ENCODE assay signal across 13 cellular contexts in the genomic region with DNA sequence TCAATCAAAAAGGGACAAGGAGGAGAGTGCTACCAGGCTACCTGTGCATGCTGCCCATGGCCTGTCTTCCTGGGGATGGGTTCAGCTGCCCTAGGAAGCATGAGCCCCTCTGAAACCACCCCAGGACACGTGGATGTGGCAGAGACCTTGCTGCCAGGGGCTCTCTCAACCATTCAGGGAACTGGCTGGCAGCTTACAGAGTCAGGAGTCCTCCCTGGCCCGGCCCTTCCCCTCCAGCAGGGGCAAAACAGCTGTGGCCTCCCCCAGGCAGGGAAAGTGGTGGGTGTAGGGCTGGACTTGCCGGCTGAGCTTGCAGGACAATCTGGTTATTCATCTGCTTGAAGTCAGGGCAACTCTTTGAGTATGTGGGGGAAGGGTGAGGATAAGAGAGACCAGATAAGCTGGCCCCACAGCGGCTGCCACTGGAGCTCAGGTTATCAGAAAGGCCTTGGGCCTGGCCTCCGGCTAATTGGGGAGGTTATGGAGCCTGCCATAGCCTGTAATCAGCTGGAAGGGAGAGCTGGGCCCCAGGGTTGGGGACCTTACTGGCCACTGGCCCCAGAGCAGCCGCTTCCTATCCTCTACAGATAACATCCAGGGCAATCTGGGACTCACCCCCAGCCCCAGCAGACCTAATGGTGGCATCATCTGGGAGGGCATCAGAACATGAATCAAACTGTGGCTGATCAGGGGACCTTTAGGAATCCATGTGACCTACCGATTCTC. TPM values are rescaled to one million over a fixed set of nuclear protein-coding genes. Genes with fewer than 3 reads are reported as not detected.
DNase-seq lines count a peak whose midpoint lies in the region; ATAC-seq and TF ChIP-seq lines count a peak whose summit lies in the region.
"Had no signal": no experiment of that assay in that cellular context is flagged by ENCODE, and none has a peak within 500 bp of the region (broad histone marks: within the 10 kb centered on the region; RNA-seq: fewer than 3 reads in every experiment).

No MANE protein-coding gene starts in this region.

- H3K23ac ChIP-seq in neuronal stem cell (ENCODE audit: low read depth, low read length, poor library complexity) = no peak overlapping the region

- no peak for TF ChIP-seq CTCF in Caco-2 (IDR thresholded peaks at IDR 0.05; ENCODE audit: insufficient read depth in 1 of 2, low read depth in 1 of 2, low read length in 1 of 2, severe bottlenecking in 1 of 2, unreplicated experiment in 1 of 2)

- H2AK5ac ChIP-seq in neuronal stem cell (ENCODE audit: low read depth, low read length) = no peak overlapping the region

- H3K27ac Mint-ChIP-seq in Caco-2 (ENCODE audit: unreplicated experiment) = no peak overlapping the region
- H3K27ac Mint-ChIP-seq: CD4-positive, CD25-positive, alpha-beta regulatory T cell had no signal

- H3K27me3 ChIP-seq in Caco-2 (replicated peaks; ENCODE audit: control insufficient read depth, insufficient read depth, low read length) (no peaks in the 10 kb centered on the region), neuronal stem cell (ENCODE audit: control insufficient read depth in 3 of 3, insufficient read depth in 3 of 3, low read depth in 1 of 3, low read length in 3 of 3) (peaks cover 39 to 74% (median 56%) of the 10 kb centered on the region in 3 experiments)

- intact Hi-C loops in Caco-2 (cut with micrococcal nuclease; ENCODE audit: unreplicated experiment) = loop anchor here (5.0 kb wide), 2 partner anchors 37 to 157 kb away; no protein-coding TSS in a partner anchor

- H3K9me3 ChIP-seq in Caco-2 = no peaks in the 10 kb centered on the region
- peaks cover 0 to 3% of the 10 kb centered on the region in 2 donors for H3K9me3 ChIP-seq in neuronal stem cell (replicated peaks in 1 of 2; ENCODE audit: control insufficient read depth in 2 of 2, insufficient read depth in 1 of 2, low read depth in 1 of 2, low read length in 2 of 2)

- H3K4ac ChIP-seq in neuronal stem cell (ENCODE audit: low read length) = no peak overlapping the region

- DNase-seq in Caco-2 (peak; percentile 83 to 95), NCI-H524 treated with DMSO at 0.1 percent for 48 hours (lab: John Stamatoyannopoulos, UW) (peak; percentile 47), ecto neural progenitor cell (ENCODE audit: low spot score) (peak; percentile 75), neuronal stem cell (ENCODE audit: low spot score) (no peak), NCI-H1417 (lab: John Stamatoyannopoulos, UW) (no peak), G401 (ENCODE audit: low spot score) (no peak)
- DNase-seq in activated CD4-positive, alpha-beta T cell treated with anti-CD3 and anti-CD28 coated beads, Interleukin-2, amount 50 U/mL, for 1 hour = no peak
- DNase-seq: activated T-cell treated with anti-CD3 and anti-CD28 coated beads, Interleukin-2, amount 50 U/mL, for 1 hour; anterior cingulate cortex; CD4-positive, CD25-positive, alpha-beta regulatory T cell; NCI-H187 treated with DMSO at 0.1 percent for 48 hours; small intestine had no signal

- H4K8ac ChIP-seq in neuronal stem cell (ENCODE audit: low read depth, low read length) = no peak overlapping the region

- H2BK12ac ChIP-seq in neuronal stem cell (ENCODE audit: low read length) = no peak overlapping the region

- peaks cover 34% of the 10 kb centered on the region for H3K4me1 ChIP-seq in Caco-2
- peaks cover 5 to 10% of the 10 kb centered on the region in 2 donors for H3K4me1 ChIP-seq in neuronal stem cell (ENCODE audit: control insufficient read depth in 2 of 2, insufficient read depth in 1 of 2, low read depth in 1 of 2, low read length in 2 of 2)

- H3K36me3 Mint-ChIP-seq in Caco-2 (ENCODE audit: insufficient read depth, unreplicated experiment) = peaks cover 21% of the 10 kb centered on the region

- no peak overlapping the region for H3K9ac ChIP-seq in neuronal stem cell (ENCODE audit: low read depth, low read length, poor library complexity)

- POLR2A ChIA-PET in Caco-2 (lab: Charles Lee) = no interaction called here

- H3K4me3 ChIP-seq in Caco-2 (ENCODE audit: low read depth, low read length) = no peak overlapping the region
- H3K4me3 ChIP-seq in neuronal stem cell (ENCODE audit: low read length in 2 of 2) = no peak overlapping the region

- H3K36me3 ChIP-seq in Caco-2 (ENCODE audit: control insufficient read depth, insufficient read depth, low read length) (no peaks in the 10 kb centered on the region), neuronal stem cell (replicated peaks in 1 of 2; ENCODE audit: control insufficient read depth in 2 of 2, insufficient read depth in 2 of 2, low read length in 2 of 2) (no peaks in the 10 kb centered on the region)

- no CpG with 5 or more reads among the region's 7 CpGs for WGBS in neuronal stem cell (ENCODE audit: extremely low coverage in 2 of 2, insufficient read length in 2 of 2, insufficient replicate concordance in 1 of 2), 2 donors

- no peak overlapping the region for H2BK15ac ChIP-seq in neuronal stem cell (ENCODE audit: low read length)

- ATAC-seq in GM21447 (IDR thresholded peaks at IDR 0.05; ENCODE audit: unreplicated experiment) = no peak

- no TSS peak for BruUV-seq in Caco-2 (replicated peaks; lab: Mats Ljungman, UMichigan)

- H3K4me2 ChIP-seq in neuronal stem cell (ENCODE audit: insufficient read depth, low read length, poor library complexity, severe bottlenecking) = no peak overlapping the region

- peak overlapping the region; percentile 24 for H3K4me3 Mint-ChIP-seq in Caco-2 (ENCODE audit: unreplicated experiment)

- H3K18ac ChIP-seq in neuronal stem cell (ENCODE audit: low read length) = no peak overlapping the region

- no peaks in the 10 kb centered on the region for H3K27me3 Mint-ChIP-seq in Caco-2 (ENCODE audit: insufficient read depth, unreplicated experiment)

- peak overlapping the region; percentile 4 for H2BK5ac ChIP-seq in neuronal stem cell (ENCODE audit: low read length)

- no peaks in the 10 kb centered on the region for H3K79me1 ChIP-seq in neuronal stem cell (ENCODE audit: low read depth, low read length)

- H3K4me1 Mint-ChIP-seq in Caco-2 (ENCODE audit: low read depth, unreplicated experiment) = peaks cover 24% of the 10 kb centered on the region

- no peaks in the 10 kb centered on the region for H3K9me3 Mint-ChIP-seq in Caco-2 (ENCODE audit: unreplicated experiment)
- H3K9me3 Mint-ChIP-seq: CD4-positive, CD25-positive, alpha-beta regulatory T cell had no signal

- no peak overlapping the region for H2BK120ac ChIP-seq in neuronal stem cell (ENCODE audit: low read depth, low read length)

- H3K14ac ChIP-seq in neuronal stem cell (ENCODE audit: low read length) = no peak overlapping the region

- no peak overlapping the region for H2AFZ ChIP-seq in neuronal stem cell (ENCODE audit: low read length)

- no peak overlapping the region for H3K27ac ChIP-seq in neuronal stem cell (replicated peaks; ENCODE audit: low read length)

- H4K91ac ChIP-seq in neuronal stem cell (ENCODE audit: low read depth, low read length, poor library complexity) = no peak overlapping the region

- CTCF ChIA-PET in Caco-2 (lab: Charles Lee) = interaction anchor here (0.6 to 1.3 kb wide), 11 partner anchors 10 to 473 kb away, joined by 3 to 6 read pairs (median 3); no protein-coding TSS in a partner anchor

- in situ Hi-C loops in G401 (cut with HindIII; ENCODE audit: low sequenced_read_pairs) = no loop called here

RNA-seq across cellular contexts. Expression of a gene that starts 5.6 kb away (rescaled TPM):
- 8.9 and 11.5 TPM in 2 replicates for total RNA-seq in Caco-2 (2022)
- polyA plus RNA-seq in neuronal stem cell (2013, experiment 1 of 2) = not detected
- not detected for polyA plus RNA-seq in neuronal stem cell (2013, experiment 2 of 2)
- 6.2 and 11.4 TPM in 2 replicates for total RNA-seq in G401 (2014; rRNA removed; shearing (Covaris generic))
- total RNA-seq: CD4-positive, CD25-positive, alpha-beta regulatory T cell had no signal
- polyA plus RNA-seq: CD4-positive, CD25-positive, alpha-beta regulatory T cell had no signal

RNA-seq across cellular contexts. Expression of a gene that starts 58.2 kb away (rescaled TPM):
- 2.5 TPM in 2 replicates for total RNA-seq in Caco-2 (2022)
- not detected for polyA plus RNA-seq in neuronal stem cell (2013, experiment 1 of 2)
- polyA plus RNA-seq in neuronal stem cell (2013, experiment 2 of 2) = not detected
- 0.64 and 1.2 TPM in 2 replicates for total RNA-seq in G401 (2014; rRNA removed; shearing (Covaris generic))
- total RNA-seq: CD4-positive, CD25-positive, alpha-beta regulatory T cell had no signal
- polyA plus RNA-seq: CD4-positive, CD25-positive, alpha-beta regulatory T cell; small intestine had no signal

Comparison
In these comparisons a context has a peak if more than half of its experiments do, and no peak if none do; other contexts are left out.
1. DNase-seq: peak in Caco-2 (2 of 2), NCI-H524 treated with DMSO at 0.1 percent for 48 hours (single experiment) and ecto neural progenitor cell (single experiment); none in neuronal stem cell (single experiment), NCI-H1417 (0 of 3), G401 (single experiment) and activated CD4-positive, alpha-beta T cell treated with anti-CD3 and anti-CD28 coated beads, Interleukin-2, amount 50 U/mL, for 1 hour (single experiment).